23 cellular contexts compared by ENCODE assay signal in genomic region chr6:145374566-145374965, GRCh38.
A peak's percentile ranks its signal among the peaks of the same experiment; 100 is the strongest.
DNase-seq lines count a peak whose midpoint lies in the region; ATAC-seq, FAIRE-seq and TF ChIP-seq lines count a peak whose summit lies in the region.
"Had no signal": no experiment of that assay in that cellular context is flagged by ENCODE, and none has a peak within 500 bp of the region (broad histone marks: within the 10 kb centered on the region; RNA-seq: fewer than 3 reads in every experiment).

No MANE protein-coding gene starts in this region.

- DNase-seq in GM23338 (ENCODE audit: low spot score) = no peak
- no peak for DNase-seq in IMR-90
- peak; percentile 13 for DNase-seq in bronchial epithelial cell (ENCODE audit: low read depth)
- no peak for DNase-seq in nephron progenitor cell
- DNase-seq in vagina (ENCODE audit: extremely low spot score in 2 of 2) = no peak
- DNase-seq in activated T-cell treated with anti-CD3 and anti-CD28 coated beads, Interleukin-2, amount 50 U/mL, for 1 hour = no peak
- DNase-seq: Caco-2; CD4-positive, CD25-positive, alpha-beta regulatory T cell; CD8-positive, alpha-beta T cell; DMS153; DND-41; GDM1; H7; HCEC 1CT had no signal

- no peaks in the 10 kb centered on the region for H3K79me2 ChIP-seq in GM23338 (replicated peaks; ENCODE audit: insufficient read depth)

- CTCF ChIA-PET in IMR-90 (lab: Yijun Ruan, JAX) = no interaction called here

- no peak overlapping the region for H3K4me3 ChIP-seq in GM23338
- no peak overlapping the region for H3K4me3 ChIP-seq in IMR-90 (ENCODE audit: insufficient read depth, low read depth, low read length)
- H3K4me3 ChIP-seq in bronchial epithelial cell (ENCODE audit: low read depth, low read length) = no peak overlapping the region
- no peak overlapping the region for H3K4me3 ChIP-seq in vagina
- H3K4me3 ChIP-seq: BLaER1, GM12878 had no signal

- POLR2A ChIA-PET in IMR-90 (lab: Charles Lee; ENCODE audit: unreplicated experiment) = no interaction called here

- H3K9me3 Mint-ChIP-seq in GM23338 (peaks cover 19% of the 10 kb centered on the region), nephron progenitor cell (peaks cover 9% of the 10 kb centered on the region)
- H3K9me3 Mint-ChIP-seq: CD8-positive, alpha-beta T cell had no signal

- H3K27ac Mint-ChIP-seq in GM23338 = no peak overlapping the region
- peak overlapping the region; percentile 39 for H3K27ac Mint-ChIP-seq in nephron progenitor cell
- H3K27ac Mint-ChIP-seq: B cell; CD4-positive, CD25-positive, alpha-beta regulatory T cell; CD8-positive, alpha-beta T cell had no signal

- TF ChIP-seq POLR2A in IMR-90 (IDR thresholded peaks at IDR 0.05; ENCODE audit: low read depth, low read length) (no peak), vagina (IDR thresholded peaks at IDR 0.05) (no peak)

- BruUV-seq in IMR-90 (replicated peaks; lab: Mats Ljungman, UMichigan) = no TSS peak

- intact Hi-C loops in IMR-90 (cut with micrococcal nuclease) (no loop called here), vagina (cut with DNase I) (no loop called here)

- no peak overlapping the region for H2AK9ac ChIP-seq in IMR-90 (replicated peaks; ENCODE audit: low read depth, low read length, poor library complexity)

- H3K27me3 Mint-ChIP-seq in GM23338 (ENCODE audit: insufficient read depth, low read depth, poor library complexity) (peaks cover 2% of the 10 kb centered on the region), nephron progenitor cell (ENCODE audit: low read depth, poor library complexity) (no peaks in the 10 kb centered on the region)
- H3K27me3 Mint-ChIP-seq: B cell; CD4-positive, CD25-positive, alpha-beta regulatory T cell had no signal

- no peak overlapping the region for H4K8ac ChIP-seq in IMR-90 (ENCODE audit: low read depth in 2 of 2, low read length in 2 of 2)

- dilution Hi-C loops in IMR-90 (cut with HindIII; ENCODE audit: low sequenced_read_pairs, unreplicated experiment) = no loop called here

- no peak overlapping the region for H2BK20ac ChIP-seq in IMR-90 (ENCODE audit: low read depth, low read length)

- H3K27ac ChIP-seq in GM23338 (ENCODE audit: low read depth) (no peak overlapping the region), IMR-90 (ENCODE audit: insufficient read depth, low read length) (no peak overlapping the region), vagina (no peak overlapping the region)
- H3K27ac ChIP-seq: BLaER1, C4-2B had no signal

- H2BK120ac ChIP-seq in IMR-90 (ENCODE audit: low read depth, low read length) = no peak overlapping the region

- H3K18ac ChIP-seq in IMR-90 (ENCODE audit: low read depth, low read length) = no peak overlapping the region

- H3K79me1 ChIP-seq in IMR-90 (ENCODE audit: low read depth in 1 of 2, low read length in 2 of 2) = no peaks in the 10 kb centered on the region

- H3K36me3 Mint-ChIP-seq in GM23338 (ENCODE audit: low read depth) = peaks cover 8% of the 10 kb centered on the region
- peaks cover 8% of the 10 kb centered on the region for H3K36me3 Mint-ChIP-seq in nephron progenitor cell (ENCODE audit: low read depth)
- H3K36me3 Mint-ChIP-seq: CD4-positive, CD25-positive, alpha-beta regulatory T cell; CD8-positive, alpha-beta T cell had no signal

- H3K9me2 ChIP-seq in GM23338 (ENCODE audit: insufficient read depth) = no peaks in the 10 kb centered on the region

- H3K23ac ChIP-seq in IMR-90 (ENCODE audit: low read depth, low read length) = no peak overlapping the region

- peaks cover 2% of the 10 kb centered on the region; the same call in 1 of the 2 replicates for H3K9me3 ChIP-seq in IMR-90 (ENCODE audit: control insufficient read depth, insufficient read depth, low read length)
- H3K9me3 ChIP-seq in vagina = peaks cover 5% of the 10 kb centered on the region

- ATAC-seq in GM23338 (no peak), IMR-90 (ENCODE audit: low read depth) (no peak), GM21526 (IDR thresholded peaks at IDR 0.05; ENCODE audit: low FRiP score, unreplicated experiment) (no peak), SK-N-SH treated with all-trans-retinoic acid at 6 μM for 48 hours (no peak)
- ATAC-seq: CD8-positive, alpha-beta T cell; GM12878 had no signal

- H2AK5ac ChIP-seq in IMR-90 (ENCODE audit: low read depth, low read length) = no peak overlapping the region

- H3K4me1 ChIP-seq in GM23338 (ENCODE audit: insufficient read depth) = peaks cover 10% of the 10 kb centered on the region; the same call in 1 of the 2 replicates
- H3K4me1 ChIP-seq in IMR-90 (ENCODE audit: control insufficient read depth, insufficient read depth, low read length) = 0 out of 2 replicates have a peak, but pooled peaks cover 1% of the 10 kb centered on the region
- peaks cover 17% of the 10 kb centered on the region for H3K4me1 ChIP-seq in vagina
- H3K4me1 ChIP-seq: BLaER1, Caco-2 had no signal

- H3F3A ChIP-seq in GM23338 (replicated peaks; ENCODE audit: low read depth) = no peaks in the 10 kb centered on the region

- no peak for FAIRE-seq in bronchial epithelial cell (lab: Jason Lieb, UNC)
- FAIRE-seq: A204.1, GM12878, GM19239, H1 had no signal

- H3K4ac ChIP-seq in IMR-90 (ENCODE audit: low read depth, low read length) = no peak overlapping the region

- H3K36me3 ChIP-seq in GM23338 (ENCODE audit: insufficient read depth) = peaks cover 3% of the 10 kb centered on the region
- H3K36me3 ChIP-seq in IMR-90 (ENCODE audit: control insufficient read depth, insufficient read depth, low read length) = no peaks in the 10 kb centered on the region
- H3K36me3 ChIP-seq in bronchial epithelial cell (ENCODE audit: control insufficient read depth, insufficient read depth, low read length) = no peaks in the 10 kb centered on the region
- H3K36me3 ChIP-seq in vagina = no peaks in the 10 kb centered on the region
- H3K36me3 ChIP-seq: BLaER1 had no signal

- H3K56ac ChIP-seq in IMR-90 (ENCODE audit: extremely low read depth, insufficient read depth, low read length) = no peak overlapping the region

- H2BK5ac ChIP-seq in IMR-90 (ENCODE audit: low read depth, low read length, poor library complexity, severe bottlenecking) = no peak overlapping the region

- no peak overlapping the region for H3K9ac ChIP-seq in IMR-90 (ENCODE audit: low read depth, low read length)
- H3K9ac ChIP-seq: BLaER1 had no signal

- H4K91ac ChIP-seq in IMR-90 (ENCODE audit: insufficient read depth, low read depth, low read length) = no peak overlapping the region

- H4K20me1 ChIP-seq in GM23338 (replicated peaks; ENCODE audit: insufficient read depth) = no peaks in the 10 kb centered on the region
- no peaks in the 10 kb centered on the region for H4K20me1 ChIP-seq in IMR-90 (ENCODE audit: insufficient read depth, low read length)
- H4K20me1 ChIP-seq: BLaER1 had no signal

- H3K4me1 Mint-ChIP-seq in GM23338 (no peaks in the 10 kb centered on the region), nephron progenitor cell (peaks cover 20% of the 10 kb centered on the region)

- in situ Hi-C loops in IMR-90 (cut with MboI; ENCODE audit: low sequenced_read_pairs) = no loop called here

- no peak overlapping the region for H3K14ac ChIP-seq in IMR-90 (replicated peaks; ENCODE audit: low read depth, low read length)

- H3K9me1 ChIP-seq in IMR-90 (ENCODE audit: insufficient read depth, low read length) = no peaks in the 10 kb centered on the region

- WGBS in IMR-90 (ENCODE audit: extremely low coverage in 2 of 2, insufficient read length in 1 of 2), 2 experiments = no CpG with 5 or more reads among the region's 1 CpG

- H2BK15ac ChIP-seq in IMR-90 (ENCODE audit: low read depth, low read length) = no peak overlapping the region

- no peak for TF ChIP-seq RAD21 in IMR-90 (IDR thresholded peaks at IDR 0.05; ENCODE audit: low read length)

- H3K4me3 Mint-ChIP-seq in GM23338 = no peak overlapping the region
- no peak overlapping the region for H3K4me3 Mint-ChIP-seq in nephron progenitor cell
- H3K4me3 Mint-ChIP-seq: B cell; CD4-positive, CD25-positive, alpha-beta regulatory T cell; CD8-positive, alpha-beta T cell had no signal

- H2AFZ ChIP-seq in GM23338 (peak overlapping the region; percentile 12; the same call in 1 of the 2 replicates), IMR-90 (replicated peaks; ENCODE audit: low read length, poor library complexity) (peak overlapping the region; percentile 13)

- H3K27me3 ChIP-seq in GM23338 (ENCODE audit: insufficient read depth) (no peaks in the 10 kb centered on the region), IMR-90 (ENCODE audit: control insufficient read depth, insufficient read depth, low read length) (no peaks in the 10 kb centered on the region), bronchial epithelial cell (ENCODE audit: control insufficient read depth, insufficient read depth, low read length) (no peaks in the 10 kb centered on the region), vagina (no peaks in the 10 kb centered on the region)
- H3K27me3 ChIP-seq: BLaER1 had no signal

- H4K5ac ChIP-seq in IMR-90 (ENCODE audit: low read depth, low read length) = no peak overlapping the region

- no peak overlapping the region for H3K4me2 ChIP-seq in GM23338
- no peak overlapping the region for H3K4me2 ChIP-seq in IMR-90 (ENCODE audit: low read depth, low read length)
- H3K4me2 ChIP-seq: BLaER1 had no signal

- TF ChIP-seq CTCF in GM23338 (conservative IDR thresholded peaks at IDR 0.05; ENCODE audit: low read depth in 2 of 2) (no peak), IMR-90 (conservative IDR thresholded peaks at IDR 0.05; ENCODE audit: low read depth, low read length) (no peak), bronchial epithelial cell (IDR thresholded peaks at IDR 0.05; ENCODE audit: insufficient read depth, low read length, severe bottlenecking) (no peak), nephron progenitor cell (IDR thresholded peaks at IDR 0.05) (no peak), vagina (IDR thresholded peaks at IDR 0.05) (no peak)

TF ChIP-seq in GM23338, 12 proteins besides CTCF, POLR2A, EP300 and RAD21 (continues in another document):
- no peak for TF ChIP-seq NANOG (IDR thresholded peaks at IDR 0.05; ENCODE audit: borderline replicate concordance)
- no peak for TF ChIP-seq JUNB (IDR thresholded peaks at IDR 0.05; ENCODE audit: unreplicated experiment)

TF ChIP-seq in IMR-90, 13 proteins besides CTCF, POLR2A, EP300 and RAD21 (continues in another document):
- TF ChIP-seq FOS (IDR thresholded peaks at IDR 0.05; ENCODE audit: low read depth, low read length) = no peak
- no peak; the same call in 1 of the 2 replicates for TF ChIP-seq CEBPB (IDR thresholded peaks at IDR 0.05; ENCODE audit: low read depth, low read length)
- no peak for TF ChIP-seq MAFK (IDR thresholded peaks at IDR 0.05; ENCODE audit: low read depth, low read length)
- no peak for TF ChIP-seq NFE2L2 (IDR thresholded peaks at IDR 0.05; ENCODE audit: low read depth, low read length)
- no peak for TF ChIP-seq RFX5 (IDR thresholded peaks at IDR 0.05; ENCODE audit: low read depth, low read length)

TF ChIP-seq in SK-N-SH treated with all-trans-retinoic acid at 6 μM for 48 hours, 23 proteins besides CTCF, POLR2A, EP300 and RAD21 (continues in another document):
- TF ChIP-seq ZNF8 (CRISPR knock-in tag; IDR thresholded peaks at IDR 0.05) (no peak), BACH2 (CRISPR knock-in tag; IDR thresholded peaks at IDR 0.05; ENCODE audit: borderline replicate concordance) (no peak), ZFP3 (CRISPR knock-in tag; IDR thresholded peaks at IDR 0.05) (no peak), TCF4 (CRISPR knock-in tag; IDR thresholded peaks at IDR 0.05; ENCODE audit: borderline replicate concordance) (no peak)
